Comparison of ENCODE assay signal across 8 cellular contexts in the genomic region with DNA sequence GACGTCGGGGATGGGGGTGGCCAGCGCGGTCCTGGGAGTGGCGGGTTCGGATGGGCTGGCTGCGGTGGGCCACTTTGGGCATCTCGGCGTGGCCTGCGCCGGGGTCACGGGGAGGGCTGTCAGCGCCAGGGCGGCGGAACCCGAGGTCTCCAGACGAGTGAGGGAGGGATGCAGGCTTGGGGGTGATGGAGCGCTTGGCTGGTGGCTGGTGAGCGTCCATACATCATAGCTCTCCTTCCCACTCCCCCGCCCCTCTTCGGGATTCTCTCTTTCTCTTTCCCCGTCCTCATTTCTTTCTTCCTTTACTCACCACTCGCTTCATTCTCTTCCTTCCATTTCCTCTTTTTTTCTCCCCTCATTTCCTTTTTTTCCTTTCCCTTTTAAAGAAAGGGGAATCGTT.
A peak's percentile ranks its signal among the peaks of the same experiment; 100 is the strongest.
DNase-seq lines count a peak whose midpoint lies in the region; ATAC-seq, FAIRE-seq and TF ChIP-seq lines count a peak whose summit lies in the region.

No MANE protein-coding gene starts in this region.

- H3K4me1 ChIP-seq in mammary epithelial cell (ENCODE audit: insufficient read depth, low read length) (peaks cover 21% of the 10 kb centered on the region), lung (ENCODE audit: control insufficient read depth in 2 of 2, insufficient read depth in 2 of 2, low read length in 2 of 2) (peaks cover 0 to 1% of the 10 kb centered on the region in 2 donors)

- H3K27ac Mint-ChIP-seq in activated naive CD4-positive, alpha-beta T cell treated with anti-CD3 and anti-CD28 coated beads, Interleukin-2, amount 10 ng/mL, durations not matched to agents 7 days and 5 days: no peak overlapping the region
- no peak overlapping the region for H3K27ac Mint-ChIP-seq in immature natural killer cell

- intact Hi-C loops in mammary epithelial cell (cut with micrococcal nuclease): loop anchor here (1.0 to 10.0 kb wide), 6 partner anchors 81 to 599 kb away; a partner anchor contains a TSS

- H3K27ac ChIP-seq in mammary epithelial cell (ENCODE audit: insufficient read depth, low read depth, low read length) (no peak overlapping the region), lung (ENCODE audit: low read depth in 1 of 2, low read length in 1 of 2) (no peak overlapping the region)

- peak overlapping the region; percentile 99 for H3K4me2 ChIP-seq in mammary epithelial cell (ENCODE audit: insufficient read depth, low read depth, low read length)

- H3K27me3 ChIP-seq in mammary epithelial cell (ENCODE audit: insufficient read depth, low read length) (no peaks in the 10 kb centered on the region), lung (ENCODE audit: control insufficient read depth, insufficient read depth) (no peaks in the 10 kb centered on the region)

- whole genome bisulfite sequencing in mammary epithelial cell (ENCODE audit: low coverage, missing lambda C conversion rate): 62% methylated on average over 4 of the region's 24 CpGs
- WGBS in lung, 2 donors: 0 to 3% methylated on average over 23 to 24 of the region's 24 CpGs

- DNase-seq in activated naive CD4-positive, alpha-beta T cell treated with anti-CD3 and anti-CD28 coated beads, Interleukin-2, amount 10 ng/mL, durations not matched to agents 7 days and 5 days: no peak
- no peak for DNase-seq in activated naive CD4-positive, alpha-beta T cell (lab: John Stamatoyannopoulos, UW)
- DNase-seq in mammary epithelial cell: no peak
- DNase-seq in lung (ENCODE audit: low spot score): no peak
- DNase-seq in urothelium cell line (ENCODE audit: low spot score): peak; percentile 12
- no peak for DNase-seq in kidney tubule cell (ENCODE audit: low spot score)
- DNase-seq in immature natural killer cell: no peak

- dilution Hi-C loops in mammary epithelial cell (cut with HindIII; ENCODE audit: low sequenced_read_pairs): no loop called here

- CTCF ChIA-PET in activated naive CD4-positive, alpha-beta T cell treated with anti-CD3 and anti-CD28 coated beads, Interleukin-2, amount 10 ng/mL, durations not matched to agents 7 days and 5 days (lab: Charles Lee): no interaction called here
- CTCF ChIA-PET in mammary epithelial cell (lab: Charles Lee; ENCODE audit: low non-redundant PET): interaction anchor here (0.6 to 0.7 kb wide), 2 partner anchors 172 to 871 kb away, joined by 3 read pairs; no protein-coding TSS in a partner anchor

- peaks cover 11% of the 10 kb centered on the region for H3K4me1 Mint-ChIP-seq in activated naive CD4-positive, alpha-beta T cell treated with anti-CD3 and anti-CD28 coated beads, Interleukin-2, amount 10 ng/mL, durations not matched to agents 7 days and 5 days
- H3K4me1 Mint-ChIP-seq in immature natural killer cell: peaks cover 3 to 9% of the 10 kb centered on the region in 2 donors

- peak overlapping the region; percentile 56 for H3K4me3 Mint-ChIP-seq in activated naive CD4-positive, alpha-beta T cell treated with anti-CD3 and anti-CD28 coated beads, Interleukin-2, amount 10 ng/mL, durations not matched to agents 7 days and 5 days
- peak overlapping the region in 2 of 5 donors; percentile 35 to 68 for H3K4me3 Mint-ChIP-seq in immature natural killer cell

- H3K9ac ChIP-seq in mammary epithelial cell (ENCODE audit: insufficient read depth, low read length): peak overlapping the region; percentile 11

- H3K4me3 ChIP-seq in mammary epithelial cell (replicated peaks in 1 of 3; ENCODE audit: insufficient read depth in 1 of 3, low read depth in 2 of 3, low read length in 3 of 3): peak overlapping the region; percentile 69 to 96 (median 74)
- peak overlapping the region; percentile 24 for H3K4me3 ChIP-seq in lung

- H3K9me3 ChIP-seq in mammary epithelial cell (replicated peaks; ENCODE audit: insufficient read depth, low read length) (no peaks in the 10 kb centered on the region), lung (ENCODE audit: control insufficient read depth in 2 of 2, insufficient read depth in 1 of 2, low read length in 1 of 2) (no peaks in the 10 kb centered on the region)

- no peak for TF ChIP-seq CTCF in mammary epithelial cell (conservative IDR thresholded peaks at IDR 0.05 in 1 of 2, IDR thresholded peaks at IDR 0.05 in 1 of 2; ENCODE audit: extremely low read depth in 1 of 2, insufficient read depth in 1 of 2, low read depth in 1 of 2, low read length in 2 of 2)
- no peak for TF ChIP-seq CTCF in lung (IDR thresholded peaks at IDR 0.05; ENCODE audit: control extremely low read depth, extremely low read depth)

- in situ Hi-C loops in mammary epithelial cell (cut with MboI; ENCODE audit: low sequenced_read_pairs in 2 of 2): loop anchor here in 1 of 2 donors (5.0 kb wide), 1 partner anchor 263 kb away; no protein-coding TSS in a partner anchor

- no peak for FAIRE-seq in urothelium cell line (lab: Jason Lieb, UNC)

- H3K36me3 ChIP-seq in mammary epithelial cell (ENCODE audit: insufficient read depth, low read length) (no peaks in the 10 kb centered on the region), lung (ENCODE audit: control insufficient read depth in 2 of 2, insufficient read depth in 2 of 2, low read length in 2 of 2) (no peaks in the 10 kb centered on the region)

- H3K9me3 Mint-ChIP-seq in activated naive CD4-positive, alpha-beta T cell treated with anti-CD3 and anti-CD28 coated beads, Interleukin-2, amount 10 ng/mL, durations not matched to agents 7 days and 5 days: no peaks in the 10 kb centered on the region
- peaks cover 6 to 13% (median 7%) of the 10 kb centered on the region in 6 donors for H3K9me3 Mint-ChIP-seq in immature natural killer cell

- no TSS peak for BruUV-seq in mammary epithelial cell (replicated peaks; lab: Mats Ljungman, UMichigan)

- H3K27me3 Mint-ChIP-seq in activated naive CD4-positive, alpha-beta T cell treated with anti-CD3 and anti-CD28 coated beads, Interleukin-2, amount 10 ng/mL, durations not matched to agents 7 days and 5 days: peaks cover 38% of the 10 kb centered on the region
- H3K27me3 Mint-ChIP-seq in immature natural killer cell (ENCODE audit: low read depth in 3 of 3): peaks cover 4 to 8% (median 5%) of the 10 kb centered on the region in 3 donors

- peak overlapping the region; percentile 95 for H2AFZ ChIP-seq in mammary epithelial cell (ENCODE audit: low read depth, low read length)

- H4K20me1 ChIP-seq in mammary epithelial cell (ENCODE audit: insufficient read depth, low read length): no peaks in the 10 kb centered on the region

- peaks cover 3% of the 10 kb centered on the region for H3K36me3 Mint-ChIP-seq in activated naive CD4-positive, alpha-beta T cell treated with anti-CD3 and anti-CD28 coated beads, Interleukin-2, amount 10 ng/mL, durations not matched to agents 7 days and 5 days
- peaks cover 0 to 5% (median 3%) of the 10 kb centered on the region in 3 donors for H3K36me3 Mint-ChIP-seq in immature natural killer cell

- no peak for ATAC-seq in lung (ENCODE audit: insufficient read depth, low FRiP score)
- ATAC-seq in GM18517 (IDR thresholded peaks at IDR 0.05; ENCODE audit: unreplicated experiment): no peak

- no peaks in the 10 kb centered on the region for H3K79me2 ChIP-seq in mammary epithelial cell (ENCODE audit: insufficient read depth, low read length)
